Comparison of ENCODE assay signal across 14 cellular contexts in the genomic region with DNA sequence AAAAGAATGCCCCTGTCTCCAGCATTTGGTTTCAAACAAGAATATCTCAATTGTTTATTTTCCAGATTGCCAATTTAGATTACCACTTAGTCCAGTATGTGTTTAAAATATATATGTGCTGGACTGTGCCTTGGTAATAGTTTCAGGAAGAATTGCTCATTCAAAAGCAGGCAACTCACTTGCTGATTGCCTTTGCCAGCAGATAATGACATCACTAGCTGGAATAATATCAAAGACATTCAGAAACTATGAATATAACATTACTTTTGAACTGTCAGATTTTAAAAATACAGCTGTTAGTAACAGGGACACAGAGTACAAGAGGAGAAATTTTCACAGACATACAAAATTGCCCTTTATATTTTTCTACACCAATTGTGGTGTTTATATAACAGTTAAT.
DNase-seq lines count a peak whose midpoint lies in the region; ATAC-seq, FAIRE-seq and TF ChIP-seq lines count a peak whose summit lies in the region.
"Had no signal": no experiment of that assay in that cellular context is flagged by ENCODE, and none has a peak within 500 bp of the region (broad histone marks: within the 10 kb centered on the region; RNA-seq: fewer than 3 reads in every experiment).

No MANE protein-coding gene starts in this region.

- TF ChIP-seq POLR2A in gastroesophageal sphincter (IDR thresholded peaks at IDR 0.05), result no peak

- CTCF ChIA-PET in T-cell (lab: Charles Lee), result interaction anchor here in 1 of 2 donors (0.7 kb wide), 1 partner anchor 29 kb away, joined by 3 read pairs; no protein-coding TSS in a partner anchor

- H3K4me1 ChIP-seq in astrocyte (ENCODE audit: insufficient read depth, low read length) (peaks cover 5% of the 10 kb centered on the region), gastroesophageal sphincter (peaks cover 12 to 56% (median 27%) of the 10 kb centered on the region in 3 donors)
- H3K4me1 ChIP-seq: SJSA1 had no signal

- no peaks in the 10 kb centered on the region for H3K36me3 ChIP-seq in astrocyte (ENCODE audit: insufficient read depth, low read length)
- peaks cover 1 to 44% of the 10 kb centered on the region in 2 donors for H3K36me3 ChIP-seq in gastroesophageal sphincter
- H3K36me3 ChIP-seq: SJSA1 had no signal

- H3K4me3 ChIP-seq in astrocyte (ENCODE audit: insufficient read depth, low read depth, low read length), result no peak overlapping the region
- H3K4me3 ChIP-seq in gastroesophageal sphincter, result no peak overlapping the region
- H3K4me3 ChIP-seq: SJSA1 had no signal

- peak overlapping the region; percentile 13 for H3K4me2 ChIP-seq in astrocyte (ENCODE audit: low read length)

- H3K9me3 ChIP-seq in astrocyte (ENCODE audit: insufficient read depth, low read depth, low read length) (no peaks in the 10 kb centered on the region), gastroesophageal sphincter (no peaks in the 10 kb centered on the region)
- H3K9me3 ChIP-seq: SJSA1 had no signal

- no peak for TF ChIP-seq EP300 in gastroesophageal sphincter (IDR thresholded peaks at IDR 0.05)

- peak; percentile 72 for DNase-seq in EH (ENCODE audit: low read depth)
- peak; percentile 83 for DNase-seq in astrocyte (ENCODE audit: low read depth)
- peak; percentile 33 for DNase-seq in renal cortical epithelial cell (ENCODE audit: low read depth)
- DNase-seq in NCI-H2081 (lab: John Stamatoyannopoulos, UW), result no peak
- DNase-seq in hippocampal formation (lab: John Stamatoyannopoulos, UW), result no peak
- DNase-seq in T-cell, result no peak
- DNase-seq: activated CD4-positive, alpha-beta T cell treated with anti-CD3 and anti-CD28 coated beads for 48 hours; NCI-H2227 treated with DMSO at 0.1 percent for 48 hours; stimulated activated naive CD4-positive, alpha-beta T cell treated with Interleukin-2 at 50 U/mL for 16 hours had no signal

- H2AFZ ChIP-seq in astrocyte (ENCODE audit: low read depth, low read length), result no peak overlapping the region

- POLR2A ChIA-PET in T-cell (lab: Charles Lee), result no interaction called here

- TF ChIP-seq CTCF in astrocyte (IDR thresholded peaks at IDR 0.05; ENCODE audit: insufficient read depth, low read depth, low read length), result no peak
- TF ChIP-seq CTCF in gastroesophageal sphincter (IDR thresholded peaks at IDR 0.05), result no peak

- H3K4me1 Mint-ChIP-seq in astrocyte (ENCODE audit: low read depth, unreplicated experiment), result peaks cover 27% of the 10 kb centered on the region
- H3K4me1 Mint-ChIP-seq in T-cell, result peaks cover 9 to 19% (median 14%) of the 10 kb centered on the region in 3 donors
- H3K4me1 Mint-ChIP-seq: IgD-negative memory B cell had no signal

- H4K20me1 ChIP-seq in astrocyte (ENCODE audit: insufficient read depth, low read length), result no peaks in the 10 kb centered on the region

- H3K27me3 ChIP-seq in astrocyte (ENCODE audit: insufficient read depth, low read length), result no peaks in the 10 kb centered on the region
- H3K27me3 ChIP-seq in gastroesophageal sphincter, result no peaks in the 10 kb centered on the region
- H3K27me3 ChIP-seq: SJSA1 had no signal

- ATAC-seq in gastroesophageal sphincter (peak; percentile 44), GM21576 (IDR thresholded peaks at IDR 0.05; ENCODE audit: unreplicated experiment) (no peak), T-cell (replicated peaks in 1 of 4) (no peak)
- ATAC-seq: esophagus mucosa had no signal

- peaks cover 9% of the 10 kb centered on the region for H3K36me3 Mint-ChIP-seq in astrocyte (ENCODE audit: low read depth, unreplicated experiment)
- peaks cover under 1% of the 10 kb centered on the region for H3K36me3 Mint-ChIP-seq in T-cell
- H3K36me3 Mint-ChIP-seq: IgD-negative memory B cell had no signal

- no peak overlapping the region for H3K27ac ChIP-seq in astrocyte (ENCODE audit: low read depth, low read length)
- H3K27ac ChIP-seq in gastroesophageal sphincter, result peak overlapping the region; percentile 50 to 66 (median 60)
- H3K27ac ChIP-seq: SJSA1 had no signal

- H3K27me3 Mint-ChIP-seq in astrocyte (ENCODE audit: low read depth, unreplicated experiment), result no peaks in the 10 kb centered on the region
- H3K27me3 Mint-ChIP-seq in T-cell, result no peaks in the 10 kb centered on the region

- H3K9ac ChIP-seq in astrocyte (ENCODE audit: low read length), result no peak overlapping the region

- H3K9me3 Mint-ChIP-seq in astrocyte (ENCODE audit: unreplicated experiment) (no peaks in the 10 kb centered on the region), T-cell (no peaks in the 10 kb centered on the region)
- H3K9me3 Mint-ChIP-seq: IgD-negative memory B cell had no signal

- H3K79me2 ChIP-seq in astrocyte (ENCODE audit: insufficient read depth, low read length), result no peaks in the 10 kb centered on the region

- peak; percentile 58 for FAIRE-seq in astrocyte (lab: Jason Lieb, UNC)

- no peak overlapping the region for H3K27ac Mint-ChIP-seq in astrocyte (ENCODE audit: unreplicated experiment)
- no peak overlapping the region for H3K27ac Mint-ChIP-seq in T-cell
- H3K27ac Mint-ChIP-seq: IgD-negative memory B cell had no signal

- no peak overlapping the region for H3K4me3 Mint-ChIP-seq in astrocyte (ENCODE audit: unreplicated experiment)
- no peak overlapping the region for H3K4me3 Mint-ChIP-seq in T-cell
- H3K4me3 Mint-ChIP-seq: IgD-negative memory B cell had no signal

Comparison
In these comparisons a context has a peak if more than half of its experiments do, and no peak if none do; other contexts are left out.
1. DNase-seq: peak in EH (single experiment), astrocyte (single experiment) and renal cortical epithelial cell (single experiment); none in NCI-H2081 (0 of 2), hippocampal formation (0 of 2) and T-cell (0 of 34).